8 cellular contexts compared by ENCODE assay signal in genomic region chr4:8198206-8198905, GRCh38. TPM values are rescaled to one million over a fixed set of nuclear protein-coding genes. Genes with fewer than 3 reads are reported as not detected.
A peak's percentile ranks its signal among the peaks of the same experiment; 100 is the strongest.
DNase-seq lines count a peak whose midpoint lies in the region; ATAC-seq lines count a peak whose summit lies in the region.

No MANE protein-coding gene starts in this region.

- peak overlapping the region; percentile 33 to 88 (median 81); a peak in 21 of 22 replicates for H3K27ac ChIP-seq in BLaER1 treated with 17β-estradiol and CSF1 and Interleukin-3, amounts not matched to agents 10 nM and 100 nM

- peak overlapping the region; percentile 86 to 100 (median 99) for H3K4me2 ChIP-seq in BLaER1 treated with 17β-estradiol and CSF1 and Interleukin-3, amounts not matched to agents 10 nM and 100 nM

- H3K27me3 Mint-ChIP-seq in activated naive CD8-positive, alpha-beta T cell treated with anti-CD3 and anti-CD28 coated beads, Interleukin-2, amount 50 U/mL, for 24 hours: no peaks in the 10 kb centered on the region

- peak; percentile 0 for ATAC-seq in HG02759 (IDR thresholded peaks at IDR 0.05; ENCODE audit: unreplicated experiment)
- peak; percentile 0 for ATAC-seq in activated naive CD8-positive, alpha-beta T cell treated with anti-CD3 and anti-CD28 coated beads, Interleukin-2, amount 50 U/mL, for 24 hours
- no peak for ATAC-seq in HG02884 (IDR thresholded peaks at IDR 0.05; ENCODE audit: unreplicated experiment)

- H3K9ac ChIP-seq in BLaER1 treated with 17β-estradiol and CSF1 and Interleukin-3, amounts not matched to agents 10 nM and 100 nM: peak overlapping the region in 10 of 11 experiments; percentile 11 to 93 (median 81); a peak in 19 of 22 replicates

- H3K36me3 Mint-ChIP-seq in activated naive CD8-positive, alpha-beta T cell treated with anti-CD3 and anti-CD28 coated beads, Interleukin-2, amount 50 U/mL, for 24 hours (ENCODE audit: low read depth): no peaks in the 10 kb centered on the region

- peaks cover 8 to 26% (median 21%) of the 10 kb centered on the region in 11 experiments; a peak in 20 of 22 replicates for H3K27me3 ChIP-seq in BLaER1 treated with 17β-estradiol and CSF1 and Interleukin-3, amounts not matched to agents 10 nM and 100 nM

- H3K4me3 ChIP-seq in BLaER1 treated with 17β-estradiol and CSF1 and Interleukin-3, amounts not matched to agents 10 nM and 100 nM: peak overlapping the region in 9 of 10 experiments; percentile 10 to 93 (median 68); a peak in 17 of 20 replicates

- no peaks in the 10 kb centered on the region for H3K9me3 Mint-ChIP-seq in activated naive CD8-positive, alpha-beta T cell treated with anti-CD3 and anti-CD28 coated beads, Interleukin-2, amount 50 U/mL, for 24 hours

- peaks cover 0 to 19% (median 0%) of the 10 kb centered on the region in 11 experiments; a peak in 4 of 22 replicates for H3K36me3 ChIP-seq in BLaER1 treated with 17β-estradiol and CSF1 and Interleukin-3, amounts not matched to agents 10 nM and 100 nM

- H3K4me1 ChIP-seq in BLaER1 treated with 17β-estradiol and CSF1 and Interleukin-3, amounts not matched to agents 10 nM and 100 nM: peaks cover 70 to 100% (median 99%) of the 10 kb centered on the region in 10 experiments

- H4K20me1 ChIP-seq in BLaER1 treated with 17β-estradiol and CSF1 and Interleukin-3, amounts not matched to agents 10 nM and 100 nM: peaks cover 12 to 28% (median 20%) of the 10 kb centered on the region in 11 experiments; a peak in 20 of 22 replicates

- H3K9me3 ChIP-seq in BLaER1 treated with 17β-estradiol and CSF1 and Interleukin-3, amounts not matched to agents 10 nM and 100 nM (replicated peaks in 1 of 11): no peaks in the 10 kb centered on the region

- DNase-seq in activated naive CD8-positive, alpha-beta T cell treated with anti-CD3 and anti-CD28 coated beads, Interleukin-2, amount 50 U/mL, for 24 hours: no peak
- peak; percentile 53 for DNase-seq in mucosa of gallbladder (ENCODE audit: low spot score)
- no peak for DNase-seq in NCI-H2196 (lab: John Stamatoyannopoulos, UW; ENCODE audit: unreplicated experiment)
- no peak for DNase-seq in activated CD4-positive, CD25-positive, alpha-beta regulatory T cell treated with anti-CD3 and anti-CD28 coated beads, Interleukin-2, amount 50 U/mL, for 72 hours
- DNase-seq in activated CD4-positive, alpha-beta T cell treated with anti-CD3 and anti-CD28 coated beads for 4 hours: no peak

- H3K4me1 Mint-ChIP-seq in activated naive CD8-positive, alpha-beta T cell treated with anti-CD3 and anti-CD28 coated beads, Interleukin-2, amount 50 U/mL, for 24 hours: peaks cover 45% of the 10 kb centered on the region

- peak overlapping the region; percentile 82 for H3K4me3 Mint-ChIP-seq in activated naive CD8-positive, alpha-beta T cell treated with anti-CD3 and anti-CD28 coated beads, Interleukin-2, amount 50 U/mL, for 24 hours

- peak overlapping the region; percentile 26 for H3K27ac Mint-ChIP-seq in activated naive CD8-positive, alpha-beta T cell treated with anti-CD3 and anti-CD28 coated beads, Interleukin-2, amount 50 U/mL, for 24 hours

RNA-seq across cellular contexts. Expression of gene SH3TC1, which starts 0.7 kb away (rescaled TPM):
- total RNA-seq in mucosa of gallbladder: 50.9 TPM

RNA-seq across cellular contexts. Expression of gene ABLIM2, which starts 39.7 kb away (rescaled TPM):
- total RNA-seq in mucosa of gallbladder: 11.3 TPM
